ENCODE assay signal across 8 cellular contexts in the genomic region with DNA sequence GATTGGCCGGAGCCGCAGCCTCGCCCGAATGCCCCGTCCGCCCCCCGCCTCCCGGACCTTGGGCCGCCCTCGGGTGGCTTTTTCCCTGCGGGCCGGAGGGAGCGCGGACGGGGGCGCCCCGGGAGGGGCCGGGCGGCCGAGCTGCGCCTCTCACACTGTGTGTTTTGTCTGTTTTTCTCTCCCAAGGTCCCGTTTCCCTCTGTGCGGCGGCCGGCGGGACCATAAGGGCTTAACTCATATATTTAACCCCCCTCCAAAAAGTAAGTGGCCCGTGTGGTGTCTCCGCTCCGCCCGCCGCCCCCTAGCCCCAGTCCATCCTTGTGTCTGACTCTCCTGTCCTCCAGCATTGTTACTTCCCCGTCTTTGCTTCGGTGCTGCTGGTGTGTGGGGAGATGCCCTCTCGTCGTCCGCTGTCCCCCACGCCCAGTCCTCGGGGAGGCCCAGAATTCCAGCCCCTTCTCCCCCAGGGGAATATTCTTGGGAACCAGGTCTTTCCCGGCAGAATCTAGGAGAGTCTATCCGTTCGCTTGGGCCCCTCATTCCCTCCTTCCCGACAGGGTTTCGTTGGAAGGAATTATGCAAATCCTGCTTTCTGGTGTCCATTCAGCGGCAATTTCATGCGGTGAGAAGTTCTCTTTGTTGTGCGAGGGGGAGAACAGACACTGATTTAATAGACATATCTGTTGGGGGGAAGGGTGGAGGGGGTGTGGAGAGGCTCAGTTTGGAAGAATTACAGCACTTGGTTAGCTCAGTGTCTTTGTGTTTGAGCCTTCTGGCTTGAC. TPM values are rescaled to one million over a fixed set of nuclear protein-coding genes. Genes with fewer than 3 reads are reported as not detected.
DNase-seq lines count a peak whose midpoint lies in the region; ATAC-seq and TF ChIP-seq lines count a peak whose summit lies in the region.

No MANE protein-coding gene starts in this region.

- TF ChIP-seq POLR2A in ovary (IDR thresholded peaks at IDR 0.05): no peak

- H3K4me1 ChIP-seq in GM23248 (ENCODE audit: insufficient read depth) (peaks cover 35% of the 10 kb centered on the region), ovary (ENCODE audit: insufficient read depth) (peaks cover 5% of the 10 kb centered on the region)

- H3K27ac ChIP-seq in GM23248: peak overlapping the region; percentile 81
- H3K27ac ChIP-seq in ovary: peak overlapping the region; percentile 87 to 98

- H3K36me3 ChIP-seq in GM23248 (ENCODE audit: low read depth): no peaks in the 10 kb centered on the region
- no peaks in the 10 kb centered on the region for H3K36me3 ChIP-seq in ovary

- no peaks in the 10 kb centered on the region for H3K9me2 ChIP-seq in GM23248 (ENCODE audit: insufficient read depth)

- peak overlapping the region; percentile 89 for H3K4me3 ChIP-seq in GM23248
- peak overlapping the region; percentile 68 for H3K4me3 ChIP-seq in ovary

- peak overlapping the region; percentile 87 for H3K27ac Mint-ChIP-seq in activated naive CD4-positive, alpha-beta T cell treated with anti-CD3 and anti-CD28 coated beads, Interleukin-2, amount 10 ng/mL, durations not matched to agents 7 days and 5 days

- H3F3A ChIP-seq in GM23248 (ENCODE audit: insufficient read depth): peaks cover 25% of the 10 kb centered on the region

- ATAC-seq in HG02840 (IDR thresholded peaks at IDR 0.05; ENCODE audit: low FRiP score, unreplicated experiment) (no peak), HG02884 (IDR thresholded peaks at IDR 0.05; ENCODE audit: unreplicated experiment) (no peak)

- peak overlapping the region; percentile 87 for H3K9ac ChIP-seq in GM23248

- H3K9me3 ChIP-seq in GM23248 (ENCODE audit: low read depth) (no peaks in the 10 kb centered on the region), ovary (no peaks in the 10 kb centered on the region)

- no peak for TF ChIP-seq CTCF in ovary (IDR thresholded peaks at IDR 0.05)

- TF ChIP-seq EP300 in ovary (IDR thresholded peaks at IDR 0.05): no peak

- H3K9me3 Mint-ChIP-seq in activated naive CD4-positive, alpha-beta T cell treated with anti-CD3 and anti-CD28 coated beads, Interleukin-2, amount 10 ng/mL, durations not matched to agents 7 days and 5 days: no peaks in the 10 kb centered on the region

- peak overlapping the region; percentile 90 for H3K4me2 ChIP-seq in GM23248 (ENCODE audit: unreplicated experiment)

- H3K36me3 Mint-ChIP-seq in activated naive CD4-positive, alpha-beta T cell treated with anti-CD3 and anti-CD28 coated beads, Interleukin-2, amount 10 ng/mL, durations not matched to agents 7 days and 5 days: peaks cover 6% of the 10 kb centered on the region

- peak; percentile 45 for DNase-seq in EH (ENCODE audit: low read depth)
- DNase-seq in GM23248: peak; percentile 56
- peak; percentile 81 for DNase-seq in NCI-H1048 (lab: John Stamatoyannopoulos, UW)
- DNase-seq in activated naive CD4-positive, alpha-beta T cell treated with anti-CD3 and anti-CD28 coated beads, Interleukin-2, amount 10 ng/mL, durations not matched to agents 7 days and 5 days: no peak
- DNase-seq in head of caudate nucleus: peak in 30 of 42 donors; percentile 7 to 53 (median 21)
- peak in 1 of 5 donors; percentile 17 for DNase-seq in ovary

- H2AFZ ChIP-seq in GM23248: peak overlapping the region; percentile 72

- CTCF ChIA-PET in activated naive CD4-positive, alpha-beta T cell treated with anti-CD3 and anti-CD28 coated beads, Interleukin-2, amount 10 ng/mL, durations not matched to agents 7 days and 5 days (lab: Charles Lee): no interaction called here

- H3K27me3 Mint-ChIP-seq in activated naive CD4-positive, alpha-beta T cell treated with anti-CD3 and anti-CD28 coated beads, Interleukin-2, amount 10 ng/mL, durations not matched to agents 7 days and 5 days: peaks cover 4% of the 10 kb centered on the region

- H4K20me1 ChIP-seq in GM23248 (ENCODE audit: insufficient read depth): peaks cover 19% of the 10 kb centered on the region; the same call in 1 of the 2 replicates

- intact Hi-C loops in head of caudate nucleus (cut with DNase I): loop anchor here (5.0 to 10.0 kb wide), 4 partner anchors 39 to 459 kb away; a partner anchor contains a TSS
- intact Hi-C loops in ovary (cut with DNase I): loop anchor here in 1 of 4 donors (10.0 kb wide), 1 partner anchor 201 kb away; no protein-coding TSS in a partner anchor

- peaks cover 51% of the 10 kb centered on the region for H3K4me1 Mint-ChIP-seq in activated naive CD4-positive, alpha-beta T cell treated with anti-CD3 and anti-CD28 coated beads, Interleukin-2, amount 10 ng/mL, durations not matched to agents 7 days and 5 days

- in situ Hi-C loops in GM23248 (cut with MboI): no loop called here

- H3K27me3 ChIP-seq in GM23248 (replicated peaks; ENCODE audit: insufficient read depth) (no peaks in the 10 kb centered on the region), ovary (no peaks in the 10 kb centered on the region)

- 1% methylated on average over 23 to 38 of the region's 46 CpGs for WGBS in GM23248 (ENCODE audit: low coverage in 1 of 2, low lambda C conversion rate in 2 of 2, missing lambda C conversion rate in 2 of 2), 2 experiments
- 0 to 1% (median 1%) methylated on average over 39 to 46 of the region's 46 CpGs for WGBS in ovary, 3 donors

- H3K4me3 Mint-ChIP-seq in activated naive CD4-positive, alpha-beta T cell treated with anti-CD3 and anti-CD28 coated beads, Interleukin-2, amount 10 ng/mL, durations not matched to agents 7 days and 5 days: peak overlapping the region; percentile 88

- H3K79me2 ChIP-seq in GM23248 (ENCODE audit: insufficient read depth): peaks cover 56% of the 10 kb centered on the region

RNA-seq across cellular contexts. Expression of a gene that starts 1.3 kb away (rescaled TPM):
- total RNA-seq in GM23248 (2014; rRNA removed; shearing (Covaris generic)): 9.1 and 12.9 TPM in 2 replicates
- polyA plus RNA-seq in GM23248 (2016; fragmentation: Nextera tagmentation; extraction: Ambion mirVana) (9.4 and 14.8 TPM in 2 replicates), ovary (1 to 10 TPM; 4.0 to 9.2 TPM)
- 10 to 100 TPM; 22.5 to 44.9 (median 37.7) TPM for total RNA-seq in ovary
